9 cellular contexts compared by ENCODE assay signal in genomic region chr22:36344106-36344827, GRCh38. TPM values are rescaled to one million over a fixed set of nuclear protein-coding genes. Genes with fewer than 3 reads are reported as not detected.
DNase-seq lines count a peak whose midpoint lies in the region; ATAC-seq, FAIRE-seq and TF ChIP-seq lines count a peak whose summit lies in the region.
"Had no signal": no experiment of that assay in that cellular context is flagged by ENCODE, and none has a peak within 500 bp of the region (broad histone marks: within the 10 kb centered on the region; RNA-seq: fewer than 3 reads in every experiment).

No MANE protein-coding gene starts in this region.

- peaks cover 71% of the 10 kb centered on the region for H3K36me3 Mint-ChIP-seq in activated CD4-positive, alpha-beta T cell treated with anti-CD3 and anti-CD28 coated beads, Interleukin-2, amount 10 ng/mL, durations not matched to agents 7 days and 5 days (ENCODE audit: low read depth)
- peaks cover 64% of the 10 kb centered on the region for H3K36me3 Mint-ChIP-seq in endodermal cell (ENCODE audit: low read depth)

- H3K79me2 ChIP-seq in endothelial cell of umbilical vein (ENCODE audit: control insufficient read depth, insufficient read depth, low read length) = peaks cover 96% of the 10 kb centered on the region

- H3K4me3 Mint-ChIP-seq in activated CD4-positive, alpha-beta T cell treated with anti-CD3 and anti-CD28 coated beads, Interleukin-2, amount 10 ng/mL, durations not matched to agents 7 days and 5 days = peak overlapping the region; percentile 25
- no peak overlapping the region for H3K4me3 Mint-ChIP-seq in endodermal cell

- CTCF ChIA-PET in activated CD4-positive, alpha-beta T cell treated with anti-CD3 and anti-CD28 coated beads, Interleukin-2, amount 10 ng/mL, durations not matched to agents 7 days and 5 days (lab: Charles Lee) = interaction anchor here (0.7 to 4.4 kb wide), 8 partner anchors 8 to 76 kb away, joined by 3 to 23 read pairs (median 4); no protein-coding TSS in a partner anchor
- CTCF ChIA-PET in endothelial cell of umbilical vein (lab: Charles Lee) = interaction anchor here (0.9 to 2.6 kb wide), 6 partner anchors 9 to 127 kb away, joined by 3 to 13 read pairs (median 5); no protein-coding TSS in a partner anchor

- dilution Hi-C loops in endothelial cell of umbilical vein (cut with MboI; ENCODE audit: extremely low pct_ligation_motif_present, low sequenced_read_pairs) = no loop called here

- WGBS in endodermal cell (ENCODE audit: insufficient coverage in 1 of 2, insufficient read length in 1 of 2), 2 experiments = 95 to 99% methylated on average over 21 to 23 of the region's 23 CpGs

- H3K36me3 ChIP-seq in endothelial cell of umbilical vein (ENCODE audit: control insufficient read depth in 2 of 2, extremely low read depth in 1 of 2, insufficient read depth in 2 of 2, low read length in 2 of 2) (peaks cover 34 to 53% of the 10 kb centered on the region in 2 experiments), endodermal cell (ENCODE audit: control insufficient read depth, insufficient read depth, low read length) (peaks cover 89% of the 10 kb centered on the region)

- H3K27ac Mint-ChIP-seq in activated CD4-positive, alpha-beta T cell treated with anti-CD3 and anti-CD28 coated beads, Interleukin-2, amount 10 ng/mL, durations not matched to agents 7 days and 5 days = peak overlapping the region; percentile 76
- no peak overlapping the region for H3K27ac Mint-ChIP-seq in endodermal cell

- no peaks in the 10 kb centered on the region for H3K27me3 Mint-ChIP-seq in activated CD4-positive, alpha-beta T cell treated with anti-CD3 and anti-CD28 coated beads, Interleukin-2, amount 10 ng/mL, durations not matched to agents 7 days and 5 days
- no peaks in the 10 kb centered on the region for H3K27me3 Mint-ChIP-seq in endodermal cell (ENCODE audit: insufficient read depth)

- no peak overlapping the region for H3K4me3 ChIP-seq in endothelial cell of umbilical vein (replicated peaks in 1 of 3; ENCODE audit: insufficient read depth in 1 of 3, low read depth in 1 of 3, low read length in 3 of 3)
- no peak overlapping the region for H3K4me3 ChIP-seq in endodermal cell (ENCODE audit: low read length)

- POLR2A ChIA-PET in activated CD4-positive, alpha-beta T cell treated with anti-CD3 and anti-CD28 coated beads, Interleukin-2, amount 10 ng/mL, durations not matched to agents 7 days and 5 days (lab: Charles Lee) = interaction anchor here (0.6 kb wide), 1 partner anchor 33 kb away, joined by 3 read pairs; no protein-coding TSS in a partner anchor
- POLR2A ChIA-PET in endothelial cell of umbilical vein (lab: Charles Lee) = interaction anchor here (1.0 to 1.3 kb wide), 4 partner anchors 8 to 34 kb away, joined by 3 to 5 read pairs (median 3); no protein-coding TSS in a partner anchor

- peak; percentile 31 for TF ChIP-seq POLR2A in endothelial cell of umbilical vein (IDR thresholded peaks at IDR 0.05; ENCODE audit: low read depth, low read length)

- H3K4me1 Mint-ChIP-seq in activated CD4-positive, alpha-beta T cell treated with anti-CD3 and anti-CD28 coated beads, Interleukin-2, amount 10 ng/mL, durations not matched to agents 7 days and 5 days = peaks cover 82% of the 10 kb centered on the region
- peaks cover 14% of the 10 kb centered on the region for H3K4me1 Mint-ChIP-seq in endodermal cell

- peak; percentile 87 for DNase-seq in Ammon's horn (ENCODE audit: low spot score)
- no peak for DNase-seq in activated CD4-positive, alpha-beta T cell treated with anti-CD3 and anti-CD28 coated beads, Interleukin-2, amount 10 ng/mL, durations not matched to agents 7 days and 5 days
- DNase-seq in endothelial cell of umbilical vein (ENCODE audit: low read depth, low spot score) = no peak
- peak; percentile 86 for DNase-seq in putamen (ENCODE audit: low spot score)
- no peak for DNase-seq in endodermal cell
- no peak for DNase-seq in foreskin melanocyte
- DNase-seq: NCI-H1436 treated with DMSO at 0.1 percent for 48 hours had no signal

- no peak overlapping the region for H2AFZ ChIP-seq in endothelial cell of umbilical vein (ENCODE audit: low read depth, low read length)

- no peaks in the 10 kb centered on the region for H4K20me1 ChIP-seq in endothelial cell of umbilical vein (replicated peaks; ENCODE audit: control insufficient read depth, extremely low read depth, insufficient read depth, low read length)

- H3K9me3 ChIP-seq in endothelial cell of umbilical vein (replicated peaks; ENCODE audit: control insufficient read depth, insufficient read depth, low read length) (no peaks in the 10 kb centered on the region), endodermal cell (ENCODE audit: control insufficient read depth, low read length) (no peaks in the 10 kb centered on the region)

- intact Hi-C loops in endothelial cell of umbilical vein (cut with micrococcal nuclease) = no loop called here

- H3K27me3 ChIP-seq in endothelial cell of umbilical vein (ENCODE audit: control insufficient read depth in 2 of 2, insufficient read depth in 2 of 2, low read length in 2 of 2) (no peaks in the 10 kb centered on the region), endodermal cell (ENCODE audit: control insufficient read depth, insufficient read depth, low read length, poor library complexity, severe bottlenecking) (no peaks in the 10 kb centered on the region)

- no peaks in the 10 kb centered on the region for H3K9me3 Mint-ChIP-seq in activated CD4-positive, alpha-beta T cell treated with anti-CD3 and anti-CD28 coated beads, Interleukin-2, amount 10 ng/mL, durations not matched to agents 7 days and 5 days
- no peaks in the 10 kb centered on the region for H3K9me3 Mint-ChIP-seq in endodermal cell

- H3K4me1 ChIP-seq in endothelial cell of umbilical vein (ENCODE audit: control insufficient read depth, extremely low read depth, insufficient read depth, low read length) (peaks cover 78% of the 10 kb centered on the region), endodermal cell (ENCODE audit: control insufficient read depth, insufficient read depth, low read length) (no peaks in the 10 kb centered on the region)

- BruUV-seq in endothelial cell of umbilical vein (replicated peaks; lab: Mats Ljungman, UMichigan) = no TSS peak

- no peak for FAIRE-seq in endothelial cell of umbilical vein (lab: Jason Lieb, UNC)

- H3K27ac ChIP-seq in endothelial cell of umbilical vein (ENCODE audit: insufficient read depth, low read depth, low read length) (no peak overlapping the region), endodermal cell (ENCODE audit: low read depth, low read length) (no peak overlapping the region)

- TF ChIP-seq CTCF in endothelial cell of umbilical vein (IDR thresholded peaks at IDR 0.05; ENCODE audit: extremely low read depth in 1 of 2, insufficient read depth in 1 of 2, low read depth in 1 of 2, low read length in 2 of 2) (no peak), endodermal cell (conservative IDR thresholded peaks at IDR 0.05) (no peak)

- no peak overlapping the region for H3K9ac ChIP-seq in endothelial cell of umbilical vein (replicated peaks; ENCODE audit: extremely low read depth, insufficient read depth, low read length)
- no peak overlapping the region for H3K9ac ChIP-seq in endodermal cell (ENCODE audit: extremely low read depth, low read length, poor library complexity, severe bottlenecking)

- no peaks in the 10 kb centered on the region for H3K9me1 ChIP-seq in endothelial cell of umbilical vein (replicated peaks; ENCODE audit: control insufficient read depth, extremely low read depth, insufficient read depth, low read length)

- ATAC-seq in HG02759 (IDR thresholded peaks at IDR 0.05; ENCODE audit: unreplicated experiment) (no peak), HG03521 (IDR thresholded peaks at IDR 0.05; ENCODE audit: unreplicated experiment) (no peak)

- no peak overlapping the region for H3K4me2 ChIP-seq in endothelial cell of umbilical vein (ENCODE audit: insufficient read depth, low read length)

TF ChIP-seq in endothelial cell of umbilical vein, 7 proteins besides CTCF, POLR2A, EP300 and RAD21:
- TF ChIP-seq EZH2 (IDR thresholded peaks at IDR 0.05; ENCODE audit: borderline replicate concordance, low read depth, low read length, severe bottlenecking) = no peak
- no peak for TF ChIP-seq JUN (IDR thresholded peaks at IDR 0.05; ENCODE audit: borderline replicate concordance, insufficient read depth, insufficient read length, low read depth)
- TF ChIP-seq GATA2 (IDR thresholded peaks at IDR 0.05; ENCODE audit: insufficient read depth, insufficient read length, low read depth, low read length) = no peak
- no peak for TF ChIP-seq MAX (IDR thresholded peaks at IDR 0.05; ENCODE audit: insufficient read depth, insufficient read length)
- no peak for TF ChIP-seq MYC (IDR thresholded peaks at IDR 0.05; ENCODE audit: low read depth, low read length)
- peak; percentile 5 for TF ChIP-seq POLR2AphosphoS5 (IDR thresholded peaks at IDR 0.05; ENCODE audit: insufficient read depth, low read depth, low read length)
- no peak for TF ChIP-seq FOS (IDR thresholded peaks at IDR 0.05; ENCODE audit: borderline replicate concordance, insufficient read depth, low read length)

RNA-seq across cellular contexts. Expression of gene MYH9, which starts 43.5 kb away (rescaled TPM):
- 1,000 to 10,000 TPM in 1 of 2 experiments, 100 to 1,000 TPM in 1; 881 to 1,009 TPM for total RNA-seq in activated CD4-positive, alpha-beta T cell treated with anti-CD3 and anti-CD28 coated beads, Interleukin-2, amount 10 ng/mL, durations not matched to agents 7 days and 5 days
- total RNA-seq in endothelial cell of umbilical vein = 1,331 and 1,413 TPM in 2 replicates
- 157 and 188 TPM in 2 replicates for polyA plus RNA-seq in endothelial cell of umbilical vein
- polyA plus RNA-seq in endothelial cell of umbilical vein (2011; cell fraction: cytosol; rRNA removed) = 377 and 396 TPM in 2 replicates
- 759 and 766 TPM in 2 replicates for polyA plus RNA-seq in endothelial cell of umbilical vein (2011; cell fraction: nucleus; rRNA removed)
- 496 and 585 TPM in 2 replicates for polyA plus RNA-seq in endothelial cell of umbilical vein (2012)
- 1,176 and 1,679 TPM in 2 replicates for polyA minus RNA-seq in endothelial cell of umbilical vein
- polyA minus RNA-seq in endothelial cell of umbilical vein (2011; cell fraction: cytosol; rRNA and poly(A)+ RNA removed) = 42.9 TPM
- 498 and 877 TPM in 2 replicates for polyA minus RNA-seq in endothelial cell of umbilical vein (2011; cell fraction: nucleus; rRNA and poly(A)+ RNA removed)
- total RNA-seq in endodermal cell = 100 to 1,000 TPM; 270 to 288 TPM
- polyA plus RNA-seq in endodermal cell (2013, experiment 1 of 2) = 131 TPM
- 136 TPM for polyA plus RNA-seq in endodermal cell (2013, experiment 2 of 2)

Comparison
In these comparisons a context has a peak if more than half of its experiments do, and no peak if none do; other contexts are left out.
1. DNase-seq: peak in Ammon's horn (single experiment) and putamen (single experiment); none in activated CD4-positive, alpha-beta T cell treated with anti-CD3 and anti-CD28 coated beads, Interleukin-2, amount 10 ng/mL, durations not matched to agents 7 days and 5 days (single experiment), endothelial cell of umbilical vein (single experiment), endodermal cell (single experiment) and foreskin melanocyte (single experiment).